9 cellular contexts compared by ENCODE assay signal in the genomic region with DNA sequence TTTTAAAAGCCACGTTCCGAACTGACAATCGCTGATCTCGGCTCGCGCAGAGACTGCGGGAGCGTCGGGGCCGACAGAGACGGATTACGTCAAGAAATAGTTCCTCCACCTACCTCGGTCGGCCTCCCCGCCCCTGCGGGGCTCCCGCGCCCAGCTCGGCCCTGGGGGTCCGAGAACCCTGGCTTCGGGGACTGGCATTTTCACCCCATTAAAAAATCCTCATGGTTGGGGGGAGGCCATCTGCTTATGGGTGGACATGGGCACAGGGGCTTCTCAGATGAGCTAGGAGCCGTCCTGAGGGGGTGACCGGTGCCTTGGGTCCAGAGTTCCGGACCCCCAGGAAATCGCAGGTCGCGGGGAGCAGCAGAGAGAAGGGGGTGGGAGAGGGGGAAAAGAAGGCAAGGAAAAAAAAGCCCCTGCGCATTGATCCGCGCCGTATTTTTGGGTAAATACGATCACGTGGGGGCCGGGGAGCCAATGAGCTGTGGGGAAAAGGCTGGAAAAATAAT. TPM values are rescaled to one million over a fixed set of nuclear protein-coding genes. Genes with fewer than 3 reads are reported as not detected.
DNase-seq lines count a peak whose midpoint lies in the region; ATAC-seq, FAIRE-seq and TF ChIP-seq lines count a peak whose summit lies in the region.
"Had no signal": no experiment of that assay in that cellular context is flagged by ENCODE, and none has a peak within 500 bp of the region (broad histone marks: within the 10 kb centered on the region; RNA-seq: fewer than 3 reads in every experiment).

No MANE protein-coding gene starts in this region.

- no peak overlapping the region for H3K4me3 Mint-ChIP-seq in astrocyte (ENCODE audit: unreplicated experiment)
- H3K4me3 Mint-ChIP-seq in nephron: peak overlapping the region; percentile 95 to 99 (median 96)

- peaks cover 2% of the 10 kb centered on the region for H3K36me3 Mint-ChIP-seq in astrocyte (ENCODE audit: low read depth, unreplicated experiment)
- peaks cover 28% of the 10 kb centered on the region for H3K36me3 Mint-ChIP-seq in nephron (ENCODE audit: low read depth)

- H3K27ac ChIP-seq in astrocyte (ENCODE audit: low read depth, low read length): no peak overlapping the region
- no peak overlapping the region for H3K27ac ChIP-seq in dorsolateral prefrontal cortex

- no peak overlapping the region for H3K9ac ChIP-seq in astrocyte (ENCODE audit: low read length)

- no peaks in the 10 kb centered on the region for H4K20me1 ChIP-seq in astrocyte (ENCODE audit: insufficient read depth, low read length)

- DNase-seq in DMS79 (lab: John Stamatoyannopoulos, UW) (peak; percentile 20), LNCaP clone FGC (ENCODE audit: low read depth) (no peak), astrocyte (ENCODE audit: low read depth) (no peak), activated gamma-delta T cell treated with Interleukin-2 at 50 U/mL for 16 hours (no peak), dorsolateral prefrontal cortex (no peak)

- H3K79me2 ChIP-seq in astrocyte (ENCODE audit: insufficient read depth, low read length): no peaks in the 10 kb centered on the region

- H3K9me3 Mint-ChIP-seq in astrocyte (ENCODE audit: unreplicated experiment) (peaks cover 22% of the 10 kb centered on the region), nephron (no peaks in the 10 kb centered on the region)

- H3K4me1 Mint-ChIP-seq in astrocyte (ENCODE audit: low read depth, unreplicated experiment) (no peaks in the 10 kb centered on the region), nephron (peaks cover 63% of the 10 kb centered on the region)

- H3K27ac Mint-ChIP-seq in astrocyte (ENCODE audit: unreplicated experiment) (no peak overlapping the region), nephron (peak overlapping the region; percentile 95 to 100 (median 100))

- H3K27me3 ChIP-seq in astrocyte (ENCODE audit: insufficient read depth, low read length) (peaks cover 95% of the 10 kb centered on the region), dorsolateral prefrontal cortex (peaks cover 29 to 100% (median 100%) of the 10 kb centered on the region in 45 donors)

- ATAC-seq in GM19455 (IDR thresholded peaks at IDR 0.05; ENCODE audit: unreplicated experiment) (no peak), HG03108 (IDR thresholded peaks at IDR 0.05; ENCODE audit: unreplicated experiment) (no peak)

- peaks cover 3% of the 10 kb centered on the region for H3K9me3 ChIP-seq in astrocyte (ENCODE audit: insufficient read depth, low read depth, low read length)

- intact Hi-C loops in dorsolateral prefrontal cortex (cut with DNase I): loop anchor here (10.0 kb wide), 1 partner anchor 375 kb away; no protein-coding TSS in a partner anchor

- H3K4me2 ChIP-seq in astrocyte (ENCODE audit: low read length): peak overlapping the region; percentile 60

- H3K27me3 Mint-ChIP-seq in astrocyte (ENCODE audit: low read depth, unreplicated experiment): peaks cover 86% of the 10 kb centered on the region
- peaks cover 41% of the 10 kb centered on the region for H3K27me3 Mint-ChIP-seq in nephron (ENCODE audit: low read depth)

- H2AFZ ChIP-seq in astrocyte (ENCODE audit: low read depth, low read length): no peak overlapping the region

- H3K4me3 ChIP-seq in LNCaP clone FGC (ENCODE audit: low read depth, low read length) (peak overlapping the region; percentile 55), astrocyte (ENCODE audit: insufficient read depth, low read depth, low read length) (no peak overlapping the region), dorsolateral prefrontal cortex (peak overlapping the region in 7 of 59 donors; percentile 5 to 32 (median 14))

- H3K36me3 ChIP-seq in astrocyte (ENCODE audit: insufficient read depth, low read length): no peaks in the 10 kb centered on the region

- peaks cover 4% of the 10 kb centered on the region for H3K4me1 ChIP-seq in astrocyte (ENCODE audit: insufficient read depth, low read length)

- FAIRE-seq in astrocyte (lab: Jason Lieb, UNC): no peak

- TF ChIP-seq CTCF in LNCaP clone FGC (IDR thresholded peaks at IDR 0.05; ENCODE audit: control insufficient read depth, extremely low read depth, insufficient read depth) (no peak), astrocyte (IDR thresholded peaks at IDR 0.05; ENCODE audit: insufficient read depth, low read depth, low read length) (no peak), nephron (IDR thresholded peaks at IDR 0.05; ENCODE audit: unreplicated experiment in 3 of 3) (no peak), dorsolateral prefrontal cortex (IDR thresholded peaks at IDR 0.05 in 54 of 56, conservative IDR thresholded peaks at IDR 0.05 in 2 of 56; ENCODE audit: low read depth in 1 of 56, partially characterized antibody in 56 of 56) (no peak)

RNA-seq across cellular contexts. Expression of a gene that starts 0.3 kb away (rescaled TPM):
- total RNA-seq in astrocyte (not detected in 2 replicates), dorsolateral prefrontal cortex (not detected)
- total RNA-seq: pulmonary artery endothelial cell had no signal

RNA-seq across cellular contexts. Expression of a gene that starts 9.1 kb away (rescaled TPM):
- not detected in 2 replicates for total RNA-seq in astrocyte
- not detected for total RNA-seq in dorsolateral prefrontal cortex
- total RNA-seq: pulmonary artery endothelial cell had no signal

RNA-seq across cellular contexts. Expression of a gene that starts 14.7 kb away (rescaled TPM):
- total RNA-seq in astrocyte: not detected in 2 replicates
- total RNA-seq in dorsolateral prefrontal cortex: under 1 TPM in 1 of 120 experiments, not detected in 119; 0.34 TPM
- total RNA-seq: pulmonary artery endothelial cell had no signal

RNA-seq across cellular contexts. Expression of a gene that starts 24.9 kb away (rescaled TPM):
- total RNA-seq in astrocyte (not detected in 2 replicates), dorsolateral prefrontal cortex (not detected)
- total RNA-seq: pulmonary artery endothelial cell had no signal

RNA-seq across cellular contexts. Expression of a gene that starts 26.7 kb away (rescaled TPM):
- not detected in 2 replicates for total RNA-seq in astrocyte
- not detected for total RNA-seq in dorsolateral prefrontal cortex
- total RNA-seq: pulmonary artery endothelial cell had no signal
